In genomic region chr9:120109242-120109641, GRCh38 we compare ENCODE assay signal across 11 cellular contexts.
DNase-seq lines count a peak whose midpoint lies in the region; ATAC-seq, FAIRE-seq and TF ChIP-seq lines count a peak whose summit lies in the region.
"Had no signal": no experiment of that assay in that cellular context is flagged by ENCODE, and none has a peak within 500 bp of the region (broad histone marks: within the 10 kb centered on the region; RNA-seq: fewer than 3 reads in every experiment).

No MANE protein-coding gene starts in this region.

- H4K20me1 ChIP-seq in H1 (replicated peaks in 1 of 2; ENCODE audit: control insufficient read depth in 1 of 2, insufficient read depth in 2 of 2, low read length in 2 of 2), result no peaks in the 10 kb centered on the region

- H3K27ac ChIP-seq in H1 (ENCODE audit: low read depth, low read length), result no peak overlapping the region
- H3K27ac ChIP-seq: neutrophil, SJSA1 had no signal

- 71% methylated on average over 3 of the region's 3 CpGs; no CpG with 5 or more reads in 1 of the 2 experiments for WGBS in H1 (ENCODE audit: extremely low coverage in 1 of 2, insufficient coverage in 1 of 2, insufficient read length in 1 of 2, insufficient replicate concordance in 2 of 2, low coverage in 1 of 2, low lambda C conversion rate in 2 of 2, missing lambda C conversion rate in 1 of 2), 2 experiments

- H3K4me1 ChIP-seq in H1 (replicated peaks in 1 of 4; ENCODE audit: control insufficient read depth in 3 of 4, insufficient read depth in 4 of 4, low read length in 3 of 4), result no peaks in the 10 kb centered on the region
- H3K4me1 ChIP-seq: SJSA1 had no signal

- no peak for TF ChIP-seq POLR2A in H1 (IDR thresholded peaks at IDR 0.05; ENCODE audit: control extremely low read depth in 1 of 2, low read depth in 2 of 2, low read length in 2 of 2)

- H3K36me3 ChIP-seq in H1 (ENCODE audit: control insufficient read depth in 2 of 4, insufficient read depth in 4 of 4, low read length in 3 of 4), result no peaks in the 10 kb centered on the region
- H3K36me3 ChIP-seq: neutrophil, SJSA1 had no signal

- no peak overlapping the region for H4K91ac ChIP-seq in H1 (replicated peaks; ENCODE audit: insufficient read length, low read length)

- DNase-seq in ACHN (peak; percentile 7), DMS153 treated with DMSO at 0.1 percent for 48 hours (lab: John Stamatoyannopoulos, UW; ENCODE audit: unreplicated experiment) (peak; percentile 12), NCI-H1436 treated with DMSO at 0.1 percent for 48 hours (lab: John Stamatoyannopoulos, UW) (peak; percentile 22), H1 (ENCODE audit: low read depth in 1 of 2, low spot score in 2 of 2) (peak; percentile 50 to 69), sciatic nerve (ENCODE audit: low spot score) (no peak), NCI-H774 (lab: John Stamatoyannopoulos, UW) (no peak), AML-193 (lab: John Stamatoyannopoulos, UW) (no peak)
- DNase-seq: hypothalamus had no signal

- H3K79me2 ChIP-seq in H1 (ENCODE audit: control insufficient read depth in 1 of 2, insufficient read depth in 2 of 2, low read length in 2 of 2), result no peaks in the 10 kb centered on the region

- no peak overlapping the region for H3K14ac ChIP-seq in H1 (ENCODE audit: insufficient read length)

- no peaks in the 10 kb centered on the region for H3K9me3 ChIP-seq in H1 (ENCODE audit: insufficient read depth in 2 of 2, low read depth in 1 of 2, low read length in 1 of 2)
- H3K9me3 ChIP-seq: neutrophil, SJSA1 had no signal

- no peak overlapping the region for H3K4me2 ChIP-seq in H1 (ENCODE audit: insufficient read depth in 1 of 2, low read depth in 2 of 2, low read length in 2 of 2)

- no peak for TF ChIP-seq EP300 in H1 (IDR thresholded peaks at IDR 0.05; ENCODE audit: borderline replicate concordance in 1 of 2, low read depth in 2 of 2, low read length in 2 of 2)

- H2AK5ac ChIP-seq in H1 (ENCODE audit: low read depth, low read length), result no peak overlapping the region

- intact Hi-C loops in sciatic nerve (cut with DNase I), result no loop called here

- no peak overlapping the region for H3K56ac ChIP-seq in H1 (replicated peaks; ENCODE audit: insufficient read length, low read depth, low read length)

- H2BK120ac ChIP-seq in H1 (replicated peaks; ENCODE audit: low read depth, low read length), result no peak overlapping the region

- H3K9ac ChIP-seq in H1 (replicated peaks in 1 of 4; ENCODE audit: extremely low read depth in 1 of 4, low read depth in 3 of 4, low read length in 3 of 4), result no peak overlapping the region

- peak overlapping the region; percentile 4; the same call in 1 of the 2 replicates for H2BK12ac ChIP-seq in H1 (ENCODE audit: low read depth, low read length)

- POLR2A ChIA-PET in H1 (lab: Charles Lee; ENCODE audit: partially characterized antibody), result no interaction called here

- H3K4ac ChIP-seq in H1 (replicated peaks; ENCODE audit: insufficient read length, low read depth, low read length), result no peak overlapping the region

- H2BK5ac ChIP-seq in H1 (ENCODE audit: low read depth, low read length), result no peak overlapping the region

- TF ChIP-seq RAD21 in H1 (IDR thresholded peaks at IDR 0.05 in 1 of 2, conservative IDR thresholded peaks at IDR 0.05 in 1 of 2; ENCODE audit: low read depth in 2 of 2, low read length in 2 of 2), result peak; percentile 92 to 95

- in situ Hi-C loops in ACHN (cut with HindIII; ENCODE audit: low pct_ligation_motif_present, low pct_unique_long_range_greater_than_20kb, low sequenced_read_pairs), result no loop called here

- no peaks in the 10 kb centered on the region for H3K27me3 ChIP-seq in H1 (replicated peaks in 1 of 4; ENCODE audit: control insufficient read depth in 3 of 4, extremely low read depth in 1 of 4, insufficient read depth in 3 of 4, low read length in 3 of 4)
- H3K27me3 ChIP-seq: neutrophil, SJSA1 had no signal

- H4K5ac ChIP-seq in H1 (ENCODE audit: insufficient read length, low read depth, low read length), result no peak overlapping the region

- CTCF ChIA-PET in H1 (lab: Charles Lee; ENCODE audit: partially characterized antibody), result interaction anchor here (0.6 to 2.9 kb wide), 39 partner anchors 9 to 547 kb away, joined by 3 to 13 read pairs (median 4); no protein-coding TSS in a partner anchor

- H4K8ac ChIP-seq in H1 (ENCODE audit: extremely low read depth, insufficient read depth, low read length), result no peak overlapping the region

- no peak overlapping the region for H3K18ac ChIP-seq in H1 (ENCODE audit: extremely low read depth, low read length)

- H2BK20ac ChIP-seq in H1 (ENCODE audit: low read length), result 0 out of 2 replicates have a peak overlapping the region, but pooled peaks have one; percentile 8

- no peak overlapping the region for H3K4me3 ChIP-seq in H1 (ENCODE audit: extremely low read depth in 1 of 4, insufficient read depth in 2 of 4, low read depth in 3 of 4, low read length in 4 of 4)
- H3K4me3 ChIP-seq: SJSA1 had no signal

- TF ChIP-seq CTCF in H1 (IDR thresholded peaks at IDR 0.05; ENCODE audit: control extremely low read depth in 1 of 3, insufficient read depth in 1 of 3, low read depth in 1 of 3, low read length in 3 of 3), result peak; percentile 79 to 96 (median 88)

- H2AFZ ChIP-seq in H1 (ENCODE audit: low read length), result 0 out of 2 replicates have a peak overlapping the region, but pooled peaks have one; percentile 14

- no peak overlapping the region for H3K23ac ChIP-seq in H1 (ENCODE audit: insufficient read length)

- peak; percentile 89 for FAIRE-seq in H1 (lab: Jason Lieb, UNC)

- H2BK15ac ChIP-seq in H1 (ENCODE audit: low read length), result no peak overlapping the region

- H3K23me2 ChIP-seq in H1 (ENCODE audit: low read depth, low read length), result no peaks in the 10 kb centered on the region

- no peaks in the 10 kb centered on the region for H3K79me1 ChIP-seq in H1 (ENCODE audit: low read depth, low read length)

- ATAC-seq in sciatic nerve (no peak), HG02759 (IDR thresholded peaks at IDR 0.05; ENCODE audit: unreplicated experiment) (no peak)

TF ChIP-seq in H1, 55 proteins besides CTCF, POLR2A, EP300 and RAD21:
- TF ChIP-seq TCF12 (IDR thresholded peaks at IDR 0.05; ENCODE audit: low read depth, low read length) (no peak), CEBPB (IDR thresholded peaks at IDR 0.05; ENCODE audit: low read depth, low read length) (peak; percentile 58)

Comparison
In these comparisons a context has a peak if more than half of its experiments do, and no peak if none do; other contexts are left out.
1. DNase-seq: peak in ACHN (single experiment), DMS153 treated with DMSO at 0.1 percent for 48 hours (single experiment), NCI-H1436 treated with DMSO at 0.1 percent for 48 hours (single experiment) and H1 (2 of 2); none in sciatic nerve (single experiment), NCI-H774 (single experiment) and AML-193 (0 of 2).